In genomic region chr12:10543499-10543898, GRCh38 we compare ENCODE assay signal across 20 cellular contexts.
"Had no signal": no experiment of that assay in that cellular context is flagged by ENCODE, and none has a peak within 500 bp of the region (broad histone marks: within the 10 kb centered on the region; RNA-seq: fewer than 3 reads in every experiment).

No MANE protein-coding gene starts in this region.

- H3K4me3 ChIP-seq: dorsolateral prefrontal cortex, left lung, neural progenitor cell, right lobe of liver, stomach, thyroid gland, vagina had no signal

- FAIRE-seq: small intestine had no signal

- H2AFZ ChIP-seq: neural progenitor cell, parathyroid adenoma had no signal

- H3K9me3 ChIP-seq: left lung, right lobe of liver, stomach, thyroid gland, vagina had no signal

- H3K4me1 ChIP-seq: left lung, neural progenitor cell, parathyroid adenoma, right lobe of liver, thyroid gland, vagina had no signal

- H3K36me3 ChIP-seq: left lung, neural progenitor cell, right lobe of liver, stomach, thyroid gland, vagina had no signal

- H3K4me2 ChIP-seq: neural progenitor cell had no signal

- H3K79me2 ChIP-seq: parathyroid adenoma had no signal

- H3K9ac ChIP-seq: neural progenitor cell, parathyroid adenoma had no signal

- DNase-seq: dorsolateral prefrontal cortex; effector CD4-positive, alpha-beta T cell; hypothalamus; left cardiac atrium; left lung; mammary epithelial cell; mesendoderm; midbrain; naive thymus-derived CD4-positive, alpha-beta T cell; right lobe of liver; small intestine; stimulated activated CD4-positive, alpha-beta T cell treated with anti-CD3 and anti-CD28 coated beads, Interleukin-15, amount 100 ng/mL, for 24 hours; stimulated activated CD4-positive, alpha-beta T cell treated with anti-CD3 and anti-CD28 coated beads, Interleukin-2, amount 100 ng/mL, for 48 hours; stimulated activated naive CD4-positive, alpha-beta T cell; stomach; thyroid gland; trophoblast cell had no signal

- H3K27me3 ChIP-seq: dorsolateral prefrontal cortex, left lung, neural progenitor cell, right lobe of liver, stomach, thyroid gland, vagina had no signal

- ATAC-seq: left cardiac atrium; left lung; naive thymus-derived CD4-positive, alpha-beta T cell; right lobe of liver had no signal

- H3K27ac ChIP-seq: dorsolateral prefrontal cortex, left lung, neural progenitor cell, parathyroid adenoma, right lobe of liver, stomach, thyroid gland, vagina had no signal
